Comparison of ENCODE assay signal across 5 cellular contexts in genomic region chr9:107585465-107585864, GRCh38.
"Had no signal": no experiment of that assay in that cellular context is flagged by ENCODE, and none has a peak within 500 bp of the region (broad histone marks: within the 10 kb centered on the region; RNA-seq: fewer than 3 reads in every experiment).

No MANE protein-coding gene starts in this region.

- H2AFZ ChIP-seq: GM23248 had no signal

- H3K27ac ChIP-seq: GM23248 had no signal

- ATAC-seq: K562 had no signal

- DNase-seq: GM23248, H9, HCEC 1CT, IMR-90 had no signal

- H3K27ac Mint-ChIP-seq: H9 had no signal

- H3K4me3 Mint-ChIP-seq: H9 had no signal

- H3K4me3 ChIP-seq: GM23248, K562 had no signal

- H3K9me3 Mint-ChIP-seq: H9 had no signal
